In the genomic region with DNA sequence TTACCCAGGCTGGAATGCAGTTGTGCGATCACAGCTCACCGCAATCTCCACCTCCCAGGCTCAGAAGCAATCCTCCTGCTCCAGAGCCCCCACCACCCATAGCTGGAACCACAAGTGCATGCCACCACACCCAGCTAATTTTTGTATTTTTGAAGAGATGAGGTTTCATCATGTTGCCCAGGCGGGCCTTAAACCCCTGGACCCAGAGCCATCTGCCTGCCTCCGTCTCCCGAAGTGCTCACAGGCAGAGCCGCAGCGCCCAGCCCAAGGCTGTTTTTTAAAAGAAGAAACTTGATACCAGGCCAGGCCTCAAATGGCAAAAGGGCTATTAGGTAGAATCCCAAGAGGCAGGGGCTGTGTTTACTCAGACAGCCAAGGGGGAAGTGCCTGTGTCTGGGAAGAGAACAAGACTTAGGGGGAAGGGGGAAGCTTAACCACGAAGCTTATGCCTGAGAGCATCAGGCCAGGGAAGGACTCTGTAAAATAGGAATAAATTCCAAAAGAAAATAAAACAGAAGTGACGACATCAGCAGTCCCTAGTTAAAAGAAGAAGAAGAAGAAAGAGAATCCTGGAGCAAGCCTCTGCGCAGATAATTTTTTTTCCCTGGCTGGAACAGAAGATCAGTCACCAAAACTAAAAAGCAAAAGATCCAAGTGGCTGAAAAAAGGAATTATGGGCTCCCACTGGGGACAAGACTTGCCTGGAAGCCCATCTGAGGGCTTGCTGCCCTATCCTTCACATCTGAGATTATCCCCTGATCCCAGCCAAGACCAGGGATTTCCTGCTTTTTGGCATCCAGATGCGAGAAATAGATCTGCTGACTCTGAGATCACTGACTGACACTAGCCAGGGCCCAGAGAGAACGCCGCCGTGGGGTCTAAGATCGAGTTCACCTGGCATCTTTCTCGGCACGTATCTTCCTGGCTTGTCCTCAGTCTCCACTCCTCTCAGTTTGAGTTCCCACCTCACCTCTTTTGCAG, we compare ENCODE assay signal across 11 cellular contexts.
A peak's percentile ranks its signal among the peaks of the same experiment; 100 is the strongest.
DNase-seq lines count a peak whose midpoint lies in the region; ATAC-seq and TF ChIP-seq lines count a peak whose summit lies in the region.
"Had no signal": no experiment of that assay in that cellular context is flagged by ENCODE, and none has a peak within 500 bp of the region (broad histone marks: within the 10 kb centered on the region; RNA-seq: fewer than 3 reads in every experiment).

No MANE protein-coding gene starts in this region.

- WGBS in mammary epithelial cell (ENCODE audit: low coverage, missing lambda C conversion rate) = 86% methylated on average over 14 of the region's 17 CpGs
- WGBS in mesendoderm (ENCODE audit: extremely low coverage, insufficient coverage, low lambda C conversion rate) = no CpG with 5 or more reads among the region's 17 CpGs

- no peaks in the 10 kb centered on the region for H3K36me3 ChIP-seq in mammary epithelial cell (ENCODE audit: insufficient read depth, low read length)
- no peaks in the 10 kb centered on the region for H3K36me3 ChIP-seq in mesendoderm (ENCODE audit: control insufficient read depth, insufficient read depth, low read length)
- no peaks in the 10 kb centered on the region for H3K36me3 ChIP-seq in vagina
- H3K36me3 ChIP-seq: thoracic aorta had no signal

- H3K4me1 Mint-ChIP-seq in MCF 10A (ENCODE audit: insufficient read depth, unreplicated experiment) = peaks cover 12% of the 10 kb centered on the region
- peaks cover 22% of the 10 kb centered on the region for H3K4me1 Mint-ChIP-seq in brain

- H4K8ac ChIP-seq in mesendoderm (ENCODE audit: low read depth, low read length) = no peak overlapping the region

- dilution Hi-C loops in mammary epithelial cell (cut with HindIII; ENCODE audit: low sequenced_read_pairs) = no loop called here

- H2AK5ac ChIP-seq in mesendoderm (ENCODE audit: low read length) = no peak overlapping the region

- H3K56ac ChIP-seq in mesendoderm (ENCODE audit: low read length) = peak overlapping the region; percentile 65

- intact Hi-C loops in MCF 10A (cut with micrococcal nuclease) (no loop called here), mammary epithelial cell (cut with micrococcal nuclease) (no loop called here), vagina (cut with DNase I) (no loop called here)

- H2BK120ac ChIP-seq in mesendoderm (ENCODE audit: low read depth, low read length) = no peak overlapping the region

- no peaks in the 10 kb centered on the region for H3K36me3 Mint-ChIP-seq in MCF 10A (ENCODE audit: insufficient read depth, unreplicated experiment)
- no peaks in the 10 kb centered on the region for H3K36me3 Mint-ChIP-seq in brain

- no peaks in the 10 kb centered on the region for H3K79me1 ChIP-seq in mesendoderm (ENCODE audit: low read length)

- H3K9ac ChIP-seq in mammary epithelial cell (ENCODE audit: insufficient read depth, low read length) (no peak overlapping the region), mesendoderm (ENCODE audit: low read length) (peak overlapping the region; percentile 20)

- no peak overlapping the region for H3K4me3 ChIP-seq in mammary epithelial cell (replicated peaks in 1 of 3; ENCODE audit: insufficient read depth in 1 of 3, low read depth in 2 of 3, low read length in 3 of 3)
- no peak overlapping the region for H3K4me3 ChIP-seq in mesendoderm (ENCODE audit: low read length)
- no peak overlapping the region for H3K4me3 ChIP-seq in vagina
- H3K4me3 ChIP-seq: thoracic aorta had no signal

- no peaks in the 10 kb centered on the region for H3K79me2 ChIP-seq in mammary epithelial cell (ENCODE audit: insufficient read depth, low read length)
- H3K79me2 ChIP-seq in mesendoderm (ENCODE audit: control insufficient read depth, insufficient read depth, low read length) = no peaks in the 10 kb centered on the region

- in situ Hi-C loops in mammary epithelial cell (cut with MboI; ENCODE audit: low sequenced_read_pairs in 2 of 2) = no loop called here

- H3K4me2 ChIP-seq in mammary epithelial cell (ENCODE audit: insufficient read depth, low read depth, low read length) (no peak overlapping the region), mesendoderm (ENCODE audit: low read length) (no peak overlapping the region)

- no peaks in the 10 kb centered on the region for H3K9me3 ChIP-seq in mammary epithelial cell (replicated peaks; ENCODE audit: insufficient read depth, low read length)
- no peaks in the 10 kb centered on the region for H3K9me3 ChIP-seq in vagina
- H3K9me3 ChIP-seq: thoracic aorta had no signal

- no peak overlapping the region for H2BK5ac ChIP-seq in mesendoderm (ENCODE audit: low read length)

- H3K18ac ChIP-seq in mesendoderm (ENCODE audit: low read length) = no peak overlapping the region

- H3K27ac ChIP-seq in mammary epithelial cell (ENCODE audit: insufficient read depth, low read depth, low read length) (no peak overlapping the region), mesendoderm (ENCODE audit: low read depth, low read length) (no peak overlapping the region), vagina (peak overlapping the region; percentile 63)
- H3K27ac ChIP-seq: thoracic aorta had no signal

- no peak overlapping the region for H4K5ac ChIP-seq in mesendoderm (ENCODE audit: low read length)

- TF ChIP-seq POLR2A in vagina (IDR thresholded peaks at IDR 0.05) = no peak

- TF ChIP-seq CTCF in MCF 10A (IDR thresholded peaks at IDR 0.05; ENCODE audit: unreplicated experiment) (no peak), mammary epithelial cell (conservative IDR thresholded peaks at IDR 0.05 in 1 of 2, IDR thresholded peaks at IDR 0.05 in 1 of 2; ENCODE audit: extremely low read depth in 1 of 2, insufficient read depth in 1 of 2, low read depth in 1 of 2, low read length in 2 of 2) (no peak), brain (conservative IDR thresholded peaks at IDR 0.05) (no peak), vagina (IDR thresholded peaks at IDR 0.05) (no peak)

- H3K27me3 Mint-ChIP-seq in MCF 10A (ENCODE audit: insufficient read depth, unreplicated experiment) (no peaks in the 10 kb centered on the region), brain (peaks cover 4% of the 10 kb centered on the region)

- no peak overlapping the region for H2AFZ ChIP-seq in mammary epithelial cell (ENCODE audit: low read depth, low read length)

- CTCF ChIA-PET in MCF 10A (lab: Yijun Ruan, JAX) (interaction anchor here (0.6 kb wide), 1 partner anchor 42 kb away, joined by 3 read pairs; no protein-coding TSS in a partner anchor), mammary epithelial cell (lab: Charles Lee; ENCODE audit: low non-redundant PET) (no interaction called here)

- no peak overlapping the region for H3K23ac ChIP-seq in mesendoderm (ENCODE audit: low read length)

- DNase-seq in MCF 10A (ENCODE audit: unreplicated experiment) (peak; percentile 42), mammary epithelial cell (no peak), mesendoderm (peak; percentile 88), vagina (ENCODE audit: extremely low spot score in 2 of 2) (peak in 1 of 2 donors; percentile 60)
- DNase-seq in stimulated activated naive CD4-positive, alpha-beta T cell (lab: John Stamatoyannopoulos, UW) = no peak
- DNase-seq: activated T-cell treated with anti-CD3 and anti-CD28 coated beads for 4 hours, NCI-H2227 treated with DMSO at 0.1 percent for 48 hours had no signal

- POLR2A ChIA-PET in MCF 10A (lab: Yijun Ruan, JAX) = interaction anchor here (0.6 kb wide), 1 partner anchor 118 kb away, joined by 3 read pairs; no protein-coding TSS in a partner anchor

- H3K27me3 ChIP-seq in mammary epithelial cell (ENCODE audit: insufficient read depth, low read length) = no peaks in the 10 kb centered on the region
- no peaks in the 10 kb centered on the region for H3K27me3 ChIP-seq in mesendoderm (ENCODE audit: insufficient read depth, low read length, poor library complexity)
- no peaks in the 10 kb centered on the region for H3K27me3 ChIP-seq in vagina

- H3K27ac Mint-ChIP-seq in MCF 10A (ENCODE audit: low read depth, unreplicated experiment) = peak overlapping the region; percentile 36
- peak overlapping the region in 3 of 5 experiments; percentile 10 to 85 (median 60) for H3K27ac Mint-ChIP-seq in brain

- ATAC-seq in HG03280 (IDR thresholded peaks at IDR 0.05; ENCODE audit: unreplicated experiment) (no peak), GM21737 (IDR thresholded peaks at IDR 0.05; ENCODE audit: unreplicated experiment) (no peak)

- no peaks in the 10 kb centered on the region for H3K4me1 ChIP-seq in mammary epithelial cell (ENCODE audit: insufficient read depth, low read length)
- peaks cover 2% of the 10 kb centered on the region for H3K4me1 ChIP-seq in mesendoderm (ENCODE audit: control insufficient read depth, low read depth, low read length)
- H3K4me1 ChIP-seq in vagina = peaks cover 4% of the 10 kb centered on the region

- H3K9me3 Mint-ChIP-seq in MCF 10A (ENCODE audit: unreplicated experiment) (peaks cover 6% of the 10 kb centered on the region), brain (peaks cover 1 to 16% (median 5%) of the 10 kb centered on the region in 5 experiments)

- H3K4me3 Mint-ChIP-seq in MCF 10A (ENCODE audit: unreplicated experiment) (no peak overlapping the region), brain (peak overlapping the region in 1 of 5 experiments; percentile 13)

- no peaks in the 10 kb centered on the region for H4K20me1 ChIP-seq in mammary epithelial cell (ENCODE audit: insufficient read depth, low read length)

- no peak overlapping the region for H2BK15ac ChIP-seq in mesendoderm (replicated peaks; ENCODE audit: low read depth)

- H3K4ac ChIP-seq in mesendoderm (ENCODE audit: low read depth, low read length) = no peak overlapping the region

- no TSS peak for BruUV-seq in MCF 10A (replicated peaks; lab: Mats Ljungman, UMichigan)
- no TSS peak for BruUV-seq in mammary epithelial cell (replicated peaks; lab: Mats Ljungman, UMichigan)

Comparison
In these comparisons a context has a peak if more than half of its experiments do, and no peak if none do; other contexts are left out.
1. DNase-seq: peak in MCF 10A (single experiment) and mesendoderm (single experiment); none in mammary epithelial cell (single experiment) and stimulated activated naive CD4-positive, alpha-beta T cell (0 of 6).